8 cellular contexts compared by ENCODE assay signal in the genomic region with DNA sequence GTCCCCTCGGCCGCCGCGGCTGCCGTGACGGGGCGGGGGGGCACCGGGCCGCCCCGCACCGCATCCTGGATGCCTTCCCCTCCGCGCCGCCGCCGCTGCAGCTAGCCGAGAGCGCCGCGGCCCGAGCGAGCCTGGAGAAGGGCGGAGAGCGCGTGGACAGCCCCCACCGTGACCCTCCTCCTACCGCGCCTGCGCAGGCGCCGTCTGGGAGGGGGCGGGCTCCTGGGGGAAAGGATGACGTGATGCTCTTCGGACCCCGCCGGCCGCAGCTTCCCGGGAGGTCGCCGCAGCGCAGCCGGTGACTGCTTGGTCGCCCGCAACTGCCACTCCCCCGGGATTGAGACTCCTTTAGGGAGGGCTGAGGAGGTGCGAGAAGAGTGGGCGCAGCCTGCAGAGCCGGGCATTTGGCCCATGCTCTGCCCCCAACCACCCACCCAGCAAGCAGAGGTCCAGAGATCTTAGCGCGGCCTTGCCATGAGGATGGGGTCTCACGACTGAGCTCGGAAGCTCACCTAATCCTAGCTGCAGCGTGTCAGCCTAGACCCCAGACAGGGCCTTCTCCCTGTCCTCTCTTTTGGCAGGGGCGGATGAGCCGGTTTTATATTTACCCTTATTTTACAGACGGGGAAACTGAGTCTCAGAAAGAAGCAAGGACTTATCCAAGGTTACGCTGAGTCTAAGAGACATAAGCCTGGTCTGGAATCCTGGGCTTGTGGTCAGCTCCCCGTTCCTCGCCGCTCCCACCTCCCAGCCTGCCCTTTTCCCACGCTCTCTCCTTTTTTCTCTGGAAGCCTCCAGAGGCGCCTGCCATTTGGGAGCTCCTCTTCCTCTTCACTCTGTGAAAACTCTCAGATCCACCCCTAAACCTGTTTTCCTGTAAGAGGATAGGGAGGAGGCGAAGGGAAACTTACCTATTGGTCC. TPM values are rescaled to one million over a fixed set of nuclear protein-coding genes. Genes with fewer than 3 reads are reported as not detected.
DNase-seq lines count a peak whose midpoint lies in the region; ATAC-seq and TF ChIP-seq lines count a peak whose summit lies in the region.

TSS of gene DENND5A (minus strand) at position 140 of the 921 bp plus-strand sequence. CDS start 281 bp downstream, outside the sequence.

- H3K27ac ChIP-seq in dorsolateral prefrontal cortex (peak within 1 kb of the TSS; percentile 73 to 98 (median 96)), right lobe of liver (peak within 1 kb of the TSS; percentile 86 to 99 (median 92))

- 14% methylated on average over 6 of the region's 63 CpGs for WGBS in right lobe of liver (ENCODE audit: insufficient coverage, low coverage, low lambda C conversion rate, missing lambda C conversion rate)

- H3K36me3 Mint-ChIP-seq in activated CD4-positive, alpha-beta memory T cell treated with anti-CD3 and anti-CD28 coated beads for 36 hours: peaks cover 7% of the 10 kb centered on the region

- DNase-seq in GM13976 (ENCODE audit: low spot score) (peak; percentile 95), NCI-H524 (lab: John Stamatoyannopoulos, UW) (peak; percentile 56 to 78), dorsolateral prefrontal cortex (peak; percentile 76 to 92 (median 85)), right lobe of liver (peak; percentile 90 to 92 (median 91))
- peak; percentile 69 for DNase-seq in activated CD4-positive, alpha-beta memory T cell treated with anti-CD3 and anti-CD28 coated beads for 36 hours
- DNase-seq in stimulated activated CD4-positive, alpha-beta T cell treated with anti-CD3 and anti-CD28 coated beads, Interleukin-4, amount 100 ng/mL, for 24 hours: peak; percentile 57

- ATAC-seq in HG03139 (IDR thresholded peaks at IDR 0.05; ENCODE audit: unreplicated experiment) (peak; percentile 39), right lobe of liver (peak; percentile 93 to 96 (median 94)), GM18519 (IDR thresholded peaks at IDR 0.05; ENCODE audit: low FRiP score, unreplicated experiment) (no peak)

- no peaks in the 10 kb centered on the region for H3K36me3 ChIP-seq in right lobe of liver

- peak; percentile 93 for TF ChIP-seq POLR2A in right lobe of liver (IDR thresholded peaks at IDR 0.05)

- H3K4me1 Mint-ChIP-seq in activated CD4-positive, alpha-beta memory T cell treated with anti-CD3 and anti-CD28 coated beads for 36 hours (ENCODE audit: low read depth): peaks cover 30% of the 10 kb centered on the region

- POLR2A ChIA-PET in activated CD4-positive, alpha-beta memory T cell treated with anti-CD3 and anti-CD28 coated beads for 36 hours (lab: Charles Lee): interaction anchor here (0.9 to 2.7 kb wide), 7 partner anchors 14 to 348 kb away, joined by 3 to 13 read pairs (median 7); partner anchors contain the start of genes IPO7 and ZNF143

- peaks cover 8% of the 10 kb centered on the region for H3K27me3 Mint-ChIP-seq in activated CD4-positive, alpha-beta memory T cell treated with anti-CD3 and anti-CD28 coated beads for 36 hours

- H3K4me3 Mint-ChIP-seq in activated CD4-positive, alpha-beta memory T cell treated with anti-CD3 and anti-CD28 coated beads for 36 hours: peak within 1 kb of the TSS; percentile 89

- TF ChIP-seq CTCF in GM13976 (IDR thresholded peaks at IDR 0.05; ENCODE audit: borderline replicate concordance, control extremely low read depth, extremely low read depth, insufficient read depth, missing control alignments) (peak; percentile 24), dorsolateral prefrontal cortex (IDR thresholded peaks at IDR 0.05 in 54 of 56, conservative IDR thresholded peaks at IDR 0.05 in 2 of 56; ENCODE audit: low read depth in 1 of 56, partially characterized antibody in 56 of 56) (peak in 38 of 56 donors; percentile 3 to 61 (median 40)), right lobe of liver (IDR thresholded peaks at IDR 0.05) (no peak)

- in situ Hi-C loops in GM13976 (cut with MboI; ENCODE audit: low sequenced_read_pairs, unreplicated experiment): no loop called here

- H3K9me3 ChIP-seq in right lobe of liver: no peaks in the 10 kb centered on the region

- intact Hi-C loops in activated CD4-positive, alpha-beta memory T cell treated with anti-CD3 and anti-CD28 coated beads for 36 hours (cut with micrococcal nuclease): loop anchor here (2.0 kb wide), 3 partner anchors 15 to 263 kb away; no protein-coding TSS in a partner anchor
- intact Hi-C loops in dorsolateral prefrontal cortex (cut with DNase I): loop anchor here (1.0 to 10.0 kb wide), 6 partner anchors 47 to 251 kb away; partner anchors contain the start of genes TMEM41B (in 2 of the 2) and ZNF143 (in 1 of the 2)
- intact Hi-C loops in right lobe of liver (cut with DNase I): no loop called here

- peak within 1 kb of the TSS; percentile 67 to 100 (median 92) for H3K4me3 ChIP-seq in dorsolateral prefrontal cortex
- H3K4me3 ChIP-seq in right lobe of liver: peak within 1 kb of the TSS; percentile 75 to 94 (median 86)

- peaks cover 0 to 5% (median 0%) of the 10 kb centered on the region in 4 donors for H3K4me1 ChIP-seq in right lobe of liver

- peak within 1 kb of the TSS; percentile 96 for H3K27ac Mint-ChIP-seq in activated CD4-positive, alpha-beta memory T cell treated with anti-CD3 and anti-CD28 coated beads for 36 hours

- CTCF ChIA-PET in activated CD4-positive, alpha-beta memory T cell treated with anti-CD3 and anti-CD28 coated beads for 36 hours (lab: Charles Lee): interaction anchor here (0.6 to 1.3 kb wide), 5 partner anchors 15 to 1372 kb away, joined by 3 to 6 read pairs (median 3); no protein-coding TSS in a partner anchor

- H3K27me3 ChIP-seq in dorsolateral prefrontal cortex: no peaks in the 10 kb centered on the region
- no peaks in the 10 kb centered on the region for H3K27me3 ChIP-seq in right lobe of liver

- no peaks in the 10 kb centered on the region for H3K9me3 Mint-ChIP-seq in activated CD4-positive, alpha-beta memory T cell treated with anti-CD3 and anti-CD28 coated beads for 36 hours

RNA-seq across cellular contexts. Expression of gene DENND5A, which starts in this region (rescaled TPM):
- total RNA-seq in activated CD4-positive, alpha-beta memory T cell treated with anti-CD3 and anti-CD28 coated beads for 36 hours: 10 to 100 TPM; 41.3 to 41.9 TPM
- 100 to 1,000 TPM; 128 to 331 (median 174) TPM for total RNA-seq in dorsolateral prefrontal cortex
- total RNA-seq in right lobe of liver: 10 to 100 TPM; 14.4 to 38.7 (median 20.4) TPM

Comparison
In these comparisons a context has a peak if more than half of its experiments do, and no peak if none do; other contexts are left out.
1. CTCF ChIP-seq: peak in GM13976 (single experiment) and dorsolateral prefrontal cortex (38 of 56); none in right lobe of liver (0 of 4).
2. intact Hi-C loops: an anchor here in activated CD4-positive, alpha-beta memory T cell treated with anti-CD3 and anti-CD28 coated beads for 36 hours (2.0 kb wide) and dorsolateral prefrontal cortex (1.0 to 10.0 kb wide); none called in right lobe of liver.
3. Peak in every context shown above with its lines, with median percentiles within 50 percentile points of each other: DNase-seq.